9 cellular contexts compared by ENCODE assay signal in the genomic region with DNA sequence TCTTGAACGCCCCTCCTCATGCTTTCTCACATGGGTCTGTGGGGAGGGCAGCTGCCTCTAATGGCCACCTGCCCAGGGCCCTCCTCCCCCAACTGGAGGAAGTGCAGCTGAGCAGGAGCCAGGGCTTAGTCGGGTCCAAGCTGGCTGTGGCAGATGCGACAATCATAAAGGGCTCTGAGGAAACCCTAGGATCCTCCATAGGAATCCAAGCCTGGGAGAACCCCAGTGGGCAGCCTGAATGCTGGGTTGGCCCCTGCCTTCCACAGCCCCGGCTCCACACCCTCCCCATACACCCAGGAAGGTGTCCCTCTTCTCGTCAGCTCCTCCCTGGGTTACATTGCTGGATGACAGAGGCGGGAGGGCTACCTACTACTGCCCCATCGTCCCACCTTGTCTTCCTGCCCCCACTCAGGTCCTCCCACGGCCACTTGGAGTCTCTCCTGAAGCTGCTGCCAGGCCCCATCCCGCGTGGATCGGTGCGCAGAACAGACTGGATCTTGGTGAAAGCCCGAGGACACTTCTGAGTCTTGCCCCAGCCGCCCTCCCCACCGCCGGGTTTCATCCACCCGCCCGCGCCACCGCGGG. TPM values are rescaled to one million over a fixed set of nuclear protein-coding genes. Genes with fewer than 3 reads are reported as not detected.
DNase-seq lines count a peak whose midpoint lies in the region; ATAC-seq, FAIRE-seq and TF ChIP-seq lines count a peak whose summit lies in the region.
"Had no signal": no experiment of that assay in that cellular context is flagged by ENCODE, and none has a peak within 500 bp of the region (broad histone marks: within the 10 kb centered on the region; RNA-seq: fewer than 3 reads in every experiment).

No MANE protein-coding gene starts in this region.

- TF ChIP-seq EP300 in HepG2 (IDR thresholded peaks at IDR 0.05; ENCODE audit: low read depth in 2 of 2, low read length in 2 of 2) (no peak), HepG2 (CRISPR knock-in tag; IDR thresholded peaks at IDR 0.05; ENCODE audit: borderline replicate concordance) (no peak), tibial nerve (IDR thresholded peaks at IDR 0.05) (no peak)

- intact Hi-C loops in HepG2 (cut with micrococcal nuclease; ENCODE audit: unreplicated experiment): loop anchor here (1.0 to 10.0 kb wide), 2 partner anchors 36 to 59 kb away; no protein-coding TSS in a partner anchor

- peak in 1 of 2 donors; percentile 0 for ATAC-seq in activated T-cell treated with anti-CD3 and anti-CD28 coated beads, Interleukin-2, amount 50 U/mL, for 72 hours (replicated peaks in 1 of 2)
- no peak for ATAC-seq in activated naive CD8-positive, alpha-beta T cell treated with anti-CD3 and anti-CD28 coated beads, Interleukin-2, amount 50 U/mL, for 24 hours
- no peak; the same call in 2 of the 3 replicates for ATAC-seq in HepG2
- no peak for ATAC-seq in GM19452 (IDR thresholded peaks at IDR 0.05; ENCODE audit: unreplicated experiment)

- no TSS peak for BruUV-seq in HepG2 (replicated peaks; lab: Mats Ljungman, UMichigan)

- H4K20me1 ChIP-seq in HepG2 (ENCODE audit: insufficient read depth, low read length): no peaks in the 10 kb centered on the region

- H3K4me3 Mint-ChIP-seq in activated T-cell treated with anti-CD3 and anti-CD28 coated beads, Interleukin-2, amount 50 U/mL, for 72 hours: peak overlapping the region; percentile 91 to 93
- peak overlapping the region; percentile 70 for H3K4me3 Mint-ChIP-seq in activated naive CD8-positive, alpha-beta T cell treated with anti-CD3 and anti-CD28 coated beads, Interleukin-2, amount 50 U/mL, for 24 hours

- no peak overlapping the region for H3K27ac Mint-ChIP-seq in activated T-cell treated with anti-CD3 and anti-CD28 coated beads, Interleukin-2, amount 50 U/mL, for 72 hours
- H3K27ac Mint-ChIP-seq in activated naive CD8-positive, alpha-beta T cell treated with anti-CD3 and anti-CD28 coated beads, Interleukin-2, amount 50 U/mL, for 24 hours: peak overlapping the region; percentile 42

- TF ChIP-seq RAD21 in HepG2 (CRISPR knock-in tag; IDR thresholded peaks at IDR 0.05): no peak

- no peak for FAIRE-seq in HepG2 (lab: Jason Lieb, UNC)
- FAIRE-seq: colon had no signal

- H3K27ac ChIP-seq in HepG2 (ENCODE audit: extremely low read length, insufficient read depth, low read length) (no peak overlapping the region), tibial nerve (peak overlapping the region; percentile 78 to 82 (median 80))

- TF ChIP-seq POLR2A in HepG2 (IDR thresholded peaks at IDR 0.05; ENCODE audit: insufficient read depth in 1 of 2, low read depth in 2 of 2, low read length in 2 of 2) (no peak), tibial nerve (IDR thresholded peaks at IDR 0.05) (no peak)

- H3K36me3 ChIP-seq in HepG2 (replicated peaks in 1 of 2; ENCODE audit: control insufficient read depth in 1 of 2, insufficient read depth in 2 of 2, low read length in 2 of 2) (no peaks in the 10 kb centered on the region), tibial nerve (no peaks in the 10 kb centered on the region)

- peaks cover 47% of the 10 kb centered on the region for H3K4me1 ChIP-seq in HepG2 (ENCODE audit: insufficient read depth, low read length)
- H3K4me1 ChIP-seq in tibial nerve: peaks cover 0 to 22% (median 10%) of the 10 kb centered on the region in 4 donors

- peak overlapping the region; percentile 94 for H3K4me2 ChIP-seq in HepG2 (ENCODE audit: low read depth, low read length)

- no peak for DNase-seq in activated T-cell treated with anti-CD3 and anti-CD28 coated beads, Interleukin-2, amount 50 U/mL, for 72 hours
- no peak for DNase-seq in activated T-cell treated with anti-CD3 and anti-CD28 coated beads, Interleukin-2, amount 50 U/mL, for 1 hour
- DNase-seq in activated naive CD8-positive, alpha-beta T cell treated with anti-CD3 and anti-CD28 coated beads, Interleukin-2, amount 50 U/mL, for 24 hours: no peak
- DNase-seq in HepG2 (ENCODE audit: low spot score) (no peak), tibial nerve (ENCODE audit: low spot score in 2 of 2) (no peak), HuH-7.5 (ENCODE audit: low spot score) (no peak), cerebellar cortex (ENCODE audit: low spot score) (no peak)

- H3K9me3 ChIP-seq in HepG2 (ENCODE audit: low read length): no peaks in the 10 kb centered on the region
- H3K9me3 ChIP-seq in tibial nerve: no peaks in the 10 kb centered on the region

- TF ChIP-seq CTCF in HepG2 (CRISPR knock-in tag; IDR thresholded peaks at IDR 0.05) (no peak), tibial nerve (IDR thresholded peaks at IDR 0.05) (no peak)

- no peaks in the 10 kb centered on the region for H3K9me3 Mint-ChIP-seq in activated T-cell treated with anti-CD3 and anti-CD28 coated beads, Interleukin-2, amount 50 U/mL, for 72 hours
- no peaks in the 10 kb centered on the region for H3K9me3 Mint-ChIP-seq in activated naive CD8-positive, alpha-beta T cell treated with anti-CD3 and anti-CD28 coated beads, Interleukin-2, amount 50 U/mL, for 24 hours

- H3K27me3 ChIP-seq in HepG2 (ENCODE audit: control insufficient read depth in 1 of 2, insufficient read depth in 2 of 2, low read length in 2 of 2) (peaks cover 7 to 40% of the 10 kb centered on the region in 2 experiments), tibial nerve (no peaks in the 10 kb centered on the region)

- no peaks in the 10 kb centered on the region for H3K36me3 Mint-ChIP-seq in activated T-cell treated with anti-CD3 and anti-CD28 coated beads, Interleukin-2, amount 50 U/mL, for 72 hours (ENCODE audit: insufficient read depth in 2 of 2)
- no peaks in the 10 kb centered on the region for H3K36me3 Mint-ChIP-seq in activated naive CD8-positive, alpha-beta T cell treated with anti-CD3 and anti-CD28 coated beads, Interleukin-2, amount 50 U/mL, for 24 hours (ENCODE audit: low read depth)

- POLR2A ChIA-PET in HepG2 (lab: Yijun Ruan, JAX): interaction anchor here (0.6 to 1.7 kb wide), 4 partner anchors 14 to 142 kb away, joined by 3 to 6 read pairs (median 4); no protein-coding TSS in a partner anchor

- CTCF ChIA-PET in HepG2 (lab: Yijun Ruan, JAX; ENCODE audit: low intra/inter-chr PET ratio, low total read pairs): interaction anchor here (1.0 to 1.6 kb wide), 2 partner anchors 60 to 142 kb away, joined by 3 to 5 read pairs; no protein-coding TSS in a partner anchor

- no peaks in the 10 kb centered on the region for H3K27me3 Mint-ChIP-seq in activated T-cell treated with anti-CD3 and anti-CD28 coated beads, Interleukin-2, amount 50 U/mL, for 72 hours (ENCODE audit: low read depth)
- peaks cover 4% of the 10 kb centered on the region for H3K27me3 Mint-ChIP-seq in activated naive CD8-positive, alpha-beta T cell treated with anti-CD3 and anti-CD28 coated beads, Interleukin-2, amount 50 U/mL, for 24 hours

- in situ Hi-C loops in HepG2 (cut with HindIII; ENCODE audit: extremely low pct_ligation_motif_present, low pct_unique_long_range_greater_than_20kb): loop anchor here (5.0 kb wide), 1 partner anchor 36 kb away; no protein-coding TSS in a partner anchor

- H2AFZ ChIP-seq in HepG2 (ENCODE audit: low read length): no peak overlapping the region

- H3K9ac ChIP-seq in HepG2 (ENCODE audit: insufficient read depth, low read depth, low read length): peak overlapping the region; percentile 48; the same call in 1 of the 2 replicates

- peaks cover 55% of the 10 kb centered on the region for H3K4me1 Mint-ChIP-seq in activated T-cell treated with anti-CD3 and anti-CD28 coated beads, Interleukin-2, amount 50 U/mL, for 72 hours (ENCODE audit: low read depth)
- H3K4me1 Mint-ChIP-seq in activated naive CD8-positive, alpha-beta T cell treated with anti-CD3 and anti-CD28 coated beads, Interleukin-2, amount 50 U/mL, for 24 hours: peaks cover 16% of the 10 kb centered on the region

- WGBS in HepG2 (ENCODE audit: low lambda C conversion rate): 9% methylated on average over 18 of the region's 21 CpGs
- 10 to 13% methylated on average over 14 to 21 of the region's 21 CpGs for WGBS in tibial nerve, 2 donors

- H3K79me2 ChIP-seq in HepG2 (ENCODE audit: insufficient read depth, low read length): no peaks in the 10 kb centered on the region

- H3K4me3 ChIP-seq in HepG2 (replicated peaks in 1 of 3; ENCODE audit: insufficient read depth in 1 of 3, low read depth in 2 of 3, low read length in 3 of 3) (peak overlapping the region; percentile 57 to 82 (median 61)), tibial nerve (peak overlapping the region; percentile 36 to 62 (median 58))

RNA-seq across cellular contexts. Expression of gene CBFB, which starts 15.6 kb away (rescaled TPM):
- 100 to 1,000 TPM; 106 to 133 TPM for total RNA-seq in activated T-cell treated with anti-CD3 and anti-CD28 coated beads, Interleukin-2, amount 50 U/mL, for 72 hours
- total RNA-seq in HepG2 (2016; rRNA removed; fragmentation: Illumina TruSeq; extraction: Trizol) (70.8 and 76.0 TPM in 2 replicates), tibial nerve (10 to 100 TPM; 46.7 to 70.5 (median 59.9) TPM)
- total RNA-seq in HepG2 (2016; cell fraction: cytosol; rRNA removed; fragmentation: Illumina TruSeq; extraction: Trizol; ENCODE audit: low read depth): 14.1 and 16.3 TPM in 2 replicates
- 66.9 and 69.6 TPM in 2 replicates for total RNA-seq in HepG2 (2016; cell fraction: insoluble cytoplasmic fraction; rRNA removed; fragmentation: Illumina TruSeq; extraction: Trizol)
- total RNA-seq in HepG2 (2016; cell fraction: membrane; rRNA removed; fragmentation: Illumina TruSeq; extraction: Trizol): 38.3 and 41.2 TPM in 2 replicates
- 31.2 and 35.7 TPM in 2 replicates for total RNA-seq in HepG2 (2016; cell fraction: nucleus; rRNA removed; fragmentation: Illumina TruSeq; extraction: Trizol)
- polyA plus RNA-seq in HepG2 (2011; rRNA removed): 15.4 and 22.1 TPM in 2 replicates
- polyA plus RNA-seq in HepG2 (2011; cell fraction: cytosol; rRNA removed): 10.3 and 18.1 TPM in 2 replicates
- 10.2 and 17.3 TPM in 2 replicates for polyA plus RNA-seq in HepG2 (2011; cell fraction: nucleus; rRNA removed)
- polyA plus RNA-seq in HepG2 (2012): 28.7 and 37.3 TPM in 2 replicates
- polyA plus RNA-seq in HepG2 (2016; cell fraction: cytosol; fragmentation: Illumina TruSeq; extraction: Trizol; ENCODE audit: low read depth): 7.7 and 8.0 TPM in 2 replicates
- 67.5 and 73.5 TPM in 2 replicates for polyA plus RNA-seq in HepG2 (2016; cell fraction: insoluble cytoplasmic fraction; fragmentation: Illumina TruSeq; extraction: Trizol; ENCODE audit: low read depth)
- polyA plus RNA-seq in HepG2 (2016; cell fraction: membrane; fragmentation: Illumina TruSeq; extraction: Trizol; ENCODE audit: low read depth): 22.4 and 23.1 TPM in 2 replicates
- 46.0 and 53.1 TPM in 2 replicates for polyA plus RNA-seq in HepG2 (2016; cell fraction: nucleus; fragmentation: Illumina TruSeq; extraction: Trizol; ENCODE audit: insufficient read depth, low read depth)
- polyA minus RNA-seq in HepG2 (2011; rRNA and poly(A)+ RNA removed; ENCODE audit: low replicate concordance): 9.6 and 21.2 TPM in 2 replicates
- 35.2 and 47.8 TPM in 2 replicates for polyA minus RNA-seq in HepG2 (2011; cell fraction: cytosol; rRNA and poly(A)+ RNA removed)
- polyA minus RNA-seq in HepG2 (2011; cell fraction: nucleus; rRNA and poly(A)+ RNA removed): 23.3 and 26.0 TPM in 2 replicates

RNA-seq across cellular contexts. Expression of gene CES4A, which starts 24.9 kb away (rescaled TPM):
- 10 to 100 TPM; 24.4 to 38.8 TPM for total RNA-seq in activated T-cell treated with anti-CD3 and anti-CD28 coated beads, Interleukin-2, amount 50 U/mL, for 72 hours
- total RNA-seq in HepG2 (2016; rRNA removed; fragmentation: Illumina TruSeq; extraction: Trizol): 0.09 TPM in 1 of 2 replicates, not detected in the other
- total RNA-seq in HepG2 (2016; cell fraction: cytosol; rRNA removed; fragmentation: Illumina TruSeq; extraction: Trizol; ENCODE audit: low read depth): not detected in 2 replicates
- total RNA-seq in HepG2 (2016; cell fraction: insoluble cytoplasmic fraction; rRNA removed; fragmentation: Illumina TruSeq; extraction: Trizol): not detected in 2 replicates
- not detected in 2 replicates for total RNA-seq in HepG2 (2016; cell fraction: membrane; rRNA removed; fragmentation: Illumina TruSeq; extraction: Trizol)
- 0.43 TPM in 1 of 2 replicates, not detected in the other for total RNA-seq in HepG2 (2016; cell fraction: nucleus; rRNA removed; fragmentation: Illumina TruSeq; extraction: Trizol)
- polyA plus RNA-seq in HepG2 (2011; rRNA removed): 0.17 and 0.18 TPM in 2 replicates
- not detected in 2 replicates for polyA plus RNA-seq in HepG2 (2011; cell fraction: cytosol; rRNA removed)
- polyA plus RNA-seq in HepG2 (2011; cell fraction: nucleus; rRNA removed): 1.1 and 1.3 TPM in 2 replicates
- polyA plus RNA-seq in HepG2 (2012): 0.19 and 0.28 TPM in 2 replicates
- not detected in 2 replicates for polyA plus RNA-seq in HepG2 (2016; cell fraction: cytosol; fragmentation: Illumina TruSeq; extraction: Trizol; ENCODE audit: low read depth)
- not detected in 2 replicates for polyA plus RNA-seq in HepG2 (2016; cell fraction: insoluble cytoplasmic fraction; fragmentation: Illumina TruSeq; extraction: Trizol; ENCODE audit: low read depth)
- not detected in 2 replicates for polyA plus RNA-seq in HepG2 (2016; cell fraction: membrane; fragmentation: Illumina TruSeq; extraction: Trizol; ENCODE audit: low read depth)
- polyA plus RNA-seq in HepG2 (2016; cell fraction: nucleus; fragmentation: Illumina TruSeq; extraction: Trizol; ENCODE audit: insufficient read depth, low read depth): 0.24 TPM in 1 of 2 replicates, not detected in the other
- 0.72 TPM in 1 of 2 replicates, not detected in the other for polyA minus RNA-seq in HepG2 (2011; rRNA and poly(A)+ RNA removed; ENCODE audit: low replicate concordance)
- not detected in 2 replicates for polyA minus RNA-seq in HepG2 (2011; cell fraction: cytosol; rRNA and poly(A)+ RNA removed)
- 0.13 TPM in 1 of 2 replicates, not detected in the other for polyA minus RNA-seq in HepG2 (2011; cell fraction: nucleus; rRNA and poly(A)+ RNA removed)
- total RNA-seq in tibial nerve: 10 to 100 TPM; 18.6 to 24.7 (median 21.2) TPM

RNA-seq across cellular contexts. Expression of gene CES3, which starts 52.3 kb away (rescaled TPM):
- total RNA-seq in activated T-cell treated with anti-CD3 and anti-CD28 coated beads, Interleukin-2, amount 50 U/mL, for 72 hours: 10 to 100 TPM in 1 of 2 donors, 1 to 10 TPM in 1; 6.9 to 11.5 TPM
- total RNA-seq in HepG2 (2016; rRNA removed; fragmentation: Illumina TruSeq; extraction: Trizol) (2.3 and 6.6 TPM in 2 replicates), tibial nerve (1 to 10 TPM in 2 of 4 donors, under 1 TPM in 2; 0.21 to 9.2 (median 0.81) TPM)
- total RNA-seq in HepG2 (2016; cell fraction: cytosol; rRNA removed; fragmentation: Illumina TruSeq; extraction: Trizol; ENCODE audit: low read depth): 1.0 and 1.6 TPM in 2 replicates
- total RNA-seq in HepG2 (2016; cell fraction: insoluble cytoplasmic fraction; rRNA removed; fragmentation: Illumina TruSeq; extraction: Trizol): 2.2 and 6.6 TPM in 2 replicates
- 1.1 and 1.5 TPM in 2 replicates for total RNA-seq in HepG2 (2016; cell fraction: membrane; rRNA removed; fragmentation: Illumina TruSeq; extraction: Trizol)
- 7.5 and 8.8 TPM in 2 replicates for total RNA-seq in HepG2 (2016; cell fraction: nucleus; rRNA removed; fragmentation: Illumina TruSeq; extraction: Trizol)
- 17.4 and 18.1 TPM in 2 replicates for polyA plus RNA-seq in HepG2 (2011; rRNA removed)
- polyA plus RNA-seq in HepG2 (2011; cell fraction: cytosol; rRNA removed): 6.7 and 8.6 TPM in 2 replicates
- polyA plus RNA-seq in HepG2 (2011; cell fraction: nucleus; rRNA removed): 92.0 and 127 TPM in 2 replicates
- polyA plus RNA-seq in HepG2 (2012): 8.9 and 16.9 TPM in 2 replicates
- 0.78 and 0.88 TPM in 2 replicates for polyA plus RNA-seq in HepG2 (2016; cell fraction: cytosol; fragmentation: Illumina TruSeq; extraction: Trizol; ENCODE audit: low read depth)
- 1.7 and 1.9 TPM in 2 replicates for polyA plus RNA-seq in HepG2 (2016; cell fraction: insoluble cytoplasmic fraction; fragmentation: Illumina TruSeq; extraction: Trizol; ENCODE audit: low read depth)
- polyA plus RNA-seq in HepG2 (2016; cell fraction: membrane; fragmentation: Illumina TruSeq; extraction: Trizol; ENCODE audit: low read depth): 1.1 and 1.7 TPM in 2 replicates
- 17.9 and 18.5 TPM in 2 replicates for polyA plus RNA-seq in HepG2 (2016; cell fraction: nucleus; fragmentation: Illumina TruSeq; extraction: Trizol; ENCODE audit: insufficient read depth, low read depth)
- polyA minus RNA-seq in HepG2 (2011; rRNA and poly(A)+ RNA removed; ENCODE audit: low replicate concordance): 11.2 and 24.1 TPM in 2 replicates
- polyA minus RNA-seq in HepG2 (2011; cell fraction: cytosol; rRNA and poly(A)+ RNA removed): 3.3 and 3.6 TPM in 2 replicates
- polyA minus RNA-seq in HepG2 (2011; cell fraction: nucleus; rRNA and poly(A)+ RNA removed): 30.0 and 30.8 TPM in 2 replicates

Comparison
In these comparisons a context has a peak if more than half of its experiments do, and no peak if none do; other contexts are left out.
1. RNA of gene CES4A, which starts 24.9 kb away (total RNA-seq): 24.4 to 38.8 TPM in activated T-cell treated with anti-CD3 and anti-CD28 coated beads, Interleukin-2, amount 50 U/mL, for 72 hours and 18.6 to 24.7 TPM in tibial nerve; 0.09 to 0.43 TPM in HepG2; every median in the first group is over 10 times any median in the second.